9 cellular contexts compared by ENCODE assay signal in the genomic region with DNA sequence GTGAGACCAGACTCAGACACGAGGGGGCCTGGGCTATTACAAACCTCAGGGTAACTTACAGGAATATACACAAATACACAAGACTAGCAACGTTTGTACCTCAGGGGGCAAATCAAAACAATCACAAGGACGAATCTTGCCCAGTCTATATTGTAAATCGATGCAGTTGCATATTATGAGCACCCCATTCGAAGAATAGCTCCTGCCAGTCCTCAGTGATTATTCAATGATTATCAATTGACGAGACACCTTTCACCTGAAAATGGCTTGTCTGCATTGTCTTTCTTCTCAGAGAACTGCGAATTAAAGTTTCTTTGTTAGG. TPM values are rescaled to one million over a fixed set of nuclear protein-coding genes. Genes with fewer than 3 reads are reported as not detected.
A peak's percentile ranks its signal among the peaks of the same experiment; 100 is the strongest.
DNase-seq lines count a peak whose midpoint lies in the region; ATAC-seq and TF ChIP-seq lines count a peak whose summit lies in the region.
"Had no signal": no experiment of that assay in that cellular context is flagged by ENCODE, and none has a peak within 500 bp of the region (broad histone marks: within the 10 kb centered on the region; RNA-seq: fewer than 3 reads in every experiment).

No MANE protein-coding gene starts in this region.

- H3K27ac ChIP-seq in layer of hippocampus (ENCODE audit: low read depth, low read length), result peak overlapping the region; percentile 78
- peak overlapping the region in 1 of 2 donors; percentile 36 for H3K27ac ChIP-seq in thoracic aorta

- peak overlapping the region; percentile 74 for H3K4me3 ChIP-seq in thoracic aorta

- peak overlapping the region; percentile 72 for H3K4me3 Mint-ChIP-seq in activated CD4-positive, alpha-beta T cell treated with anti-CD3 and anti-CD28 coated beads, Interleukin-2, amount 10 ng/mL, durations not matched to agents 7 days and 5 days
- peak overlapping the region; percentile 79 for H3K4me3 Mint-ChIP-seq in activated naive CD8-positive, alpha-beta T cell treated with anti-CD3 and anti-CD28 coated beads, Interleukin-2, amount 50 U/mL, for 24 hours

- H3K27ac Mint-ChIP-seq in activated CD4-positive, alpha-beta T cell treated with anti-CD3 and anti-CD28 coated beads, Interleukin-2, amount 10 ng/mL, durations not matched to agents 7 days and 5 days, result no peak overlapping the region
- no peak overlapping the region for H3K27ac Mint-ChIP-seq in activated naive CD8-positive, alpha-beta T cell treated with anti-CD3 and anti-CD28 coated beads, Interleukin-2, amount 50 U/mL, for 24 hours

- no peaks in the 10 kb centered on the region for H3K9me3 Mint-ChIP-seq in activated CD4-positive, alpha-beta T cell treated with anti-CD3 and anti-CD28 coated beads, Interleukin-2, amount 10 ng/mL, durations not matched to agents 7 days and 5 days
- H3K9me3 Mint-ChIP-seq in activated naive CD8-positive, alpha-beta T cell treated with anti-CD3 and anti-CD28 coated beads, Interleukin-2, amount 50 U/mL, for 24 hours, result no peaks in the 10 kb centered on the region

- no peaks in the 10 kb centered on the region for H3K36me3 Mint-ChIP-seq in activated CD4-positive, alpha-beta T cell treated with anti-CD3 and anti-CD28 coated beads, Interleukin-2, amount 10 ng/mL, durations not matched to agents 7 days and 5 days (ENCODE audit: low read depth)
- no peaks in the 10 kb centered on the region for H3K36me3 Mint-ChIP-seq in activated naive CD8-positive, alpha-beta T cell treated with anti-CD3 and anti-CD28 coated beads, Interleukin-2, amount 50 U/mL, for 24 hours (ENCODE audit: low read depth)

- no peaks in the 10 kb centered on the region for H3K27me3 ChIP-seq in layer of hippocampus (ENCODE audit: control insufficient read depth, insufficient read depth, low read length)
- H3K27me3 ChIP-seq in thoracic aorta (replicated peaks; ENCODE audit: insufficient read depth), result no peaks in the 10 kb centered on the region

- H3K4me1 Mint-ChIP-seq in activated CD4-positive, alpha-beta T cell treated with anti-CD3 and anti-CD28 coated beads, Interleukin-2, amount 10 ng/mL, durations not matched to agents 7 days and 5 days, result peaks cover 9% of the 10 kb centered on the region
- H3K4me1 Mint-ChIP-seq in activated naive CD8-positive, alpha-beta T cell treated with anti-CD3 and anti-CD28 coated beads, Interleukin-2, amount 50 U/mL, for 24 hours, result peaks cover 14% of the 10 kb centered on the region

- H3K27me3 Mint-ChIP-seq in activated CD4-positive, alpha-beta T cell treated with anti-CD3 and anti-CD28 coated beads, Interleukin-2, amount 10 ng/mL, durations not matched to agents 7 days and 5 days, result peaks cover 75% of the 10 kb centered on the region
- peaks cover 64% of the 10 kb centered on the region for H3K27me3 Mint-ChIP-seq in activated naive CD8-positive, alpha-beta T cell treated with anti-CD3 and anti-CD28 coated beads, Interleukin-2, amount 50 U/mL, for 24 hours

- TF ChIP-seq CTCF in thoracic aorta (IDR thresholded peaks at IDR 0.05), result no peak

- no peak for DNase-seq in activated CD4-positive, alpha-beta T cell treated with anti-CD3 and anti-CD28 coated beads, Interleukin-2, amount 10 ng/mL, durations not matched to agents 7 days and 5 days
- no peak for DNase-seq in activated CD4-positive, alpha-beta T cell treated with anti-CD3 and anti-CD28 coated beads, Interleukin-2, amount 50 U/mL, for 1 hour
- no peak for DNase-seq in activated naive CD8-positive, alpha-beta T cell treated with anti-CD3 and anti-CD28 coated beads, Interleukin-2, amount 50 U/mL, for 24 hours
- DNase-seq in thoracic aorta (ENCODE audit: low spot score) (no peak), DMS 273 (lab: John Stamatoyannopoulos, UW; ENCODE audit: unreplicated experiment) (no peak), HCEC 1CT (no peak)
- DNase-seq: activated CD4-positive, alpha-beta T cell treated with anti-CD3 and anti-CD28 coated beads for 1 hour had no signal

- ATAC-seq in activated naive CD8-positive, alpha-beta T cell treated with anti-CD3 and anti-CD28 coated beads, Interleukin-2, amount 50 U/mL, for 24 hours, result no peak
- no peak for ATAC-seq in thoracic aorta (ENCODE audit: insufficient number of reproducible peaks, low FRiP score, low read depth)
- no peak for ATAC-seq in GM18520 (IDR thresholded peaks at IDR 0.05; ENCODE audit: unreplicated experiment)

- POLR2A ChIA-PET in activated CD4-positive, alpha-beta T cell treated with anti-CD3 and anti-CD28 coated beads, Interleukin-2, amount 10 ng/mL, durations not matched to agents 7 days and 5 days (lab: Charles Lee), result no interaction called here

- H3K9me3 ChIP-seq in thoracic aorta, result no peaks in the 10 kb centered on the region

- CTCF ChIA-PET in activated CD4-positive, alpha-beta T cell treated with anti-CD3 and anti-CD28 coated beads, Interleukin-2, amount 10 ng/mL, durations not matched to agents 7 days and 5 days (lab: Charles Lee), result interaction anchor here (1.6 kb wide), 1 partner anchor 12 kb away, joined by 9 read pairs; no protein-coding TSS in a partner anchor

- H3K36me3 ChIP-seq in thoracic aorta, result no peaks in the 10 kb centered on the region

- H3K4me1 ChIP-seq in thoracic aorta (ENCODE audit: control insufficient read depth in 1 of 2, low read depth in 2 of 2), result no peaks in the 10 kb centered on the region

RNA-seq across cellular contexts. Expression of gene MAP3K7, which starts 24.6 kb away (rescaled TPM):
- total RNA-seq in activated CD4-positive, alpha-beta T cell treated with anti-CD3 and anti-CD28 coated beads, Interleukin-2, amount 10 ng/mL, durations not matched to agents 7 days and 5 days, result 10 to 100 TPM; 29.1 to 35.2 TPM
- total RNA-seq in thoracic aorta, result 10 to 100 TPM; 21.5 to 31.5 TPM
